Comparison of ENCODE assay signal across 21 cellular contexts in the genomic region with DNA sequence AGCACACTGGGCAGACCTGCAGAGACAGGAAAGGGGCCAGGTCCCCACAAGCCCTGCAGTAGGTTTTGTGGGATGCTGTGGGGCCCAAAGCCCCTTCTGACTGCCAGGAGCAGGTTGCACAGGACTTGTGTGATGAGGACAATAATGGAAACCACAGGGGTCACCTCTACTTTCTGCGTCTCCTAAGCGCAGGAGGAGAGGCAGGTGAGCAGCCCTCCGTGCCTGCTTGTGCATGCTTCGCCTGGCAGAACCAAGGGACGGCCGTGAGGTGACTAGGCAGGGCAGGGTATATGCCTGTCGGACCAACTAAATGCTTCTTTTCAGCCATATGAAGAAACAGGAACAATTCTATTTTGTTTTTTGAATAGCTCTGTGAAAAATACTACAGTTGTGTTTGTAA.
DNase-seq lines count a peak whose midpoint lies in the region; ATAC-seq and TF ChIP-seq lines count a peak whose summit lies in the region.
"Had no signal": no experiment of that assay in that cellular context is flagged by ENCODE, and none has a peak within 500 bp of the region (broad histone marks: within the 10 kb centered on the region; RNA-seq: fewer than 3 reads in every experiment).

No MANE protein-coding gene starts in this region.

- ATAC-seq in GM19455 (IDR thresholded peaks at IDR 0.05; ENCODE audit: unreplicated experiment): no peak

- H4K20me1 ChIP-seq in osteoblast (ENCODE audit: insufficient read depth, low read length): peaks cover 3% of the 10 kb centered on the region

- TF ChIP-seq CTCF in osteoblast (IDR thresholded peaks at IDR 0.05; ENCODE audit: extremely low read depth, low read depth, low read length) (no peak), adrenal gland (IDR thresholded peaks at IDR 0.05) (no peak)

- intact Hi-C loops in adrenal gland (cut with DNase I): no loop called here

- peak overlapping the region; percentile 47 for H3K9ac ChIP-seq in adipocyte (ENCODE audit: low read length)
- H3K9ac ChIP-seq: GM23248 had no signal

- H3K4me1 ChIP-seq in adipocyte (ENCODE audit: control insufficient read depth, insufficient read depth, low read length): peaks cover 15% of the 10 kb centered on the region
- H3K4me1 ChIP-seq in osteoblast (ENCODE audit: insufficient read depth, low read length): peaks cover 19% of the 10 kb centered on the region
- H3K4me1 ChIP-seq in adrenal gland (replicated peaks in 1 of 2): no peaks in the 10 kb centered on the region
- H3K4me1 ChIP-seq: HAP-1, Peyer's patch had no signal

- H3K9me3 ChIP-seq in adipocyte (ENCODE audit: control insufficient read depth, low read length) (no peaks in the 10 kb centered on the region), osteoblast (ENCODE audit: low read depth, low read length) (no peaks in the 10 kb centered on the region), adrenal gland (replicated peaks in 1 of 3) (no peaks in the 10 kb centered on the region)
- H3K9me3 ChIP-seq: HAP-1, Peyer's patch had no signal

- H3K79me2 ChIP-seq in osteoblast (ENCODE audit: insufficient read depth, low read length): no peaks in the 10 kb centered on the region

- DNase-seq in COLO668 (lab: John Stamatoyannopoulos, UW; ENCODE audit: unreplicated experiment) (peak; percentile 19), NCI-H345 (lab: John Stamatoyannopoulos, UW) (peak; percentile 32), adipocyte (ENCODE audit: low read depth) (no peak), osteoblast (ENCODE audit: insufficient read length, low spot score, missing footprints) (peak; percentile 44), G401 (ENCODE audit: low spot score) (no peak), adrenal gland (no peak)
- DNase-seq: DMS 273 treated with DMSO at 0.1 percent for 48 hours, DND-41, Kasumi-1, MM.1S, NCI-H1105 treated with DMSO at 0.1 percent for 48 hours, NCI-H187, NCI-H2227 treated with DMSO at 0.1 percent for 48 hours, NCI-H524 treated with DMSO at 0.1 percent for 48 hours, SHP77 had no signal

- H3K36me3 ChIP-seq in adipocyte (ENCODE audit: control insufficient read depth, insufficient read depth, low read length, severe bottlenecking): peaks cover 34% of the 10 kb centered on the region
- peaks cover 4% of the 10 kb centered on the region for H3K36me3 ChIP-seq in osteoblast (ENCODE audit: insufficient read depth, low read length)
- peaks cover 0 to 25% of the 10 kb centered on the region in 2 donors for H3K36me3 ChIP-seq in adrenal gland (replicated peaks in 1 of 2)

- H3K27ac ChIP-seq in osteoblast (ENCODE audit: low read depth, low read length) (peak overlapping the region; percentile 44), adrenal gland (no peak overlapping the region)
- H3K27ac ChIP-seq: GM23248, HL-60, Peyer's patch, SK-N-MC had no signal

- H3K4me3 ChIP-seq in adipocyte (ENCODE audit: low read length) (no peak overlapping the region), osteoblast (ENCODE audit: insufficient read depth, low read length) (no peak overlapping the region), adrenal gland (no peak overlapping the region)
- H3K4me3 ChIP-seq: GM23248, HAP-1, Peyer's patch, SK-N-MC had no signal

- no peak overlapping the region for H2AFZ ChIP-seq in osteoblast (ENCODE audit: low read length)
- H2AFZ ChIP-seq: GM23248 had no signal

- no peak for TF ChIP-seq POLR2A in adrenal gland (IDR thresholded peaks at IDR 0.05)

- 94 to 99% (median 98%) methylated on average over 6 to 7 of the region's 7 CpGs for WGBS in adrenal gland, 4 donors

- H3K27me3 ChIP-seq in adipocyte (replicated peaks; ENCODE audit: control insufficient read depth, insufficient read depth, low read length): no peaks in the 10 kb centered on the region
- no peaks in the 10 kb centered on the region for H3K27me3 ChIP-seq in osteoblast (ENCODE audit: insufficient read depth, low read length)
- H3K27me3 ChIP-seq in adrenal gland: no peaks in the 10 kb centered on the region
- H3K27me3 ChIP-seq: Peyer's patch had no signal

- H3K4me2 ChIP-seq in osteoblast (ENCODE audit: insufficient read depth, low read length): peak overlapping the region; percentile 52

- in situ Hi-C loops in G401 (cut with HindIII; ENCODE audit: low sequenced_read_pairs): no loop called here

Comparison
In these comparisons a context has a peak if more than half of its experiments do, and no peak if none do; other contexts are left out.
1. DNase-seq: peak in COLO668 (single experiment), NCI-H345 (single experiment) and osteoblast (single experiment); none in adipocyte (single experiment), G401 (single experiment) and adrenal gland (0 of 7).